Comparison of ENCODE assay signal across 9 cellular contexts in genomic region chr6:32194388-32194787, GRCh38. TPM values are rescaled to one million over a fixed set of nuclear protein-coding genes. Genes with fewer than 3 reads are reported as not detected.
DNase-seq lines count a peak whose midpoint lies in the region; ATAC-seq and TF ChIP-seq lines count a peak whose summit lies in the region.
"Had no signal": no experiment of that assay in that cellular context is flagged by ENCODE, and none has a peak within 500 bp of the region (broad histone marks: within the 10 kb centered on the region; RNA-seq: fewer than 3 reads in every experiment).

No MANE protein-coding gene starts in this region.

- TF ChIP-seq POLR2A in esophagus muscularis mucosa (IDR thresholded peaks at IDR 0.05; ENCODE audit: low read depth), result no peak
- no peak for TF ChIP-seq POLR2A in sigmoid colon (IDR thresholded peaks at IDR 0.05)

- H3K27me3 ChIP-seq in DND-41 (ENCODE audit: insufficient read depth, low read length, poor library complexity), result no peaks in the 10 kb centered on the region
- H3K27me3 ChIP-seq in RWPE2 (ENCODE audit: insufficient read depth, poor library complexity, severe bottlenecking), result no peaks in the 10 kb centered on the region
- no peaks in the 10 kb centered on the region for H3K27me3 ChIP-seq in esophagus muscularis mucosa
- no peaks in the 10 kb centered on the region for H3K27me3 ChIP-seq in sigmoid colon

- peak overlapping the region; percentile 80 for H3K4me2 ChIP-seq in DND-41 (ENCODE audit: insufficient read depth, low read length)

- in situ Hi-C loops in ACHN (cut with HindIII; ENCODE audit: low pct_ligation_motif_present, low pct_unique_long_range_greater_than_20kb, low sequenced_read_pairs), result no loop called here

- H3K27ac ChIP-seq in DND-41 (ENCODE audit: low read length), result peak overlapping the region; percentile 96
- H3K27ac ChIP-seq in RWPE2 (ENCODE audit: poor library complexity, severe bottlenecking), result peak overlapping the region; percentile 78
- H3K27ac ChIP-seq in esophagus muscularis mucosa (replicated peaks in 1 of 4), result peak overlapping the region; percentile 89 to 100 (median 94)
- peak overlapping the region; percentile 93 to 100 (median 100) for H3K27ac ChIP-seq in sigmoid colon

- intact Hi-C loops in esophagus muscularis mucosa (cut with DNase I), result no loop called here
- intact Hi-C loops in sigmoid colon (cut with DNase I), result loop anchor here (10.0 kb wide), 3 partner anchors 220 to 1220 kb away; partner anchors contain the start of genes CUTA, DXO, HSD17B8 and PHF1

- DNase-seq in DND-41 (no peak), RWPE2 (ENCODE audit: low spot score) (no peak), esophagus muscularis mucosa (ENCODE audit: extremely low spot score) (no peak), sigmoid colon (no peak), NCI-H1694 (lab: John Stamatoyannopoulos, UW) (no peak), ACHN (no peak)
- DNase-seq in effector CD8-positive, alpha-beta T cell (lab: John Stamatoyannopoulos, UW), result no peak

- H3K9me3 ChIP-seq in DND-41 (ENCODE audit: insufficient read depth, low read length, severe bottlenecking) (no peaks in the 10 kb centered on the region), RWPE2 (ENCODE audit: severe bottlenecking) (no peaks in the 10 kb centered on the region), esophagus muscularis mucosa (no peaks in the 10 kb centered on the region), sigmoid colon (no peaks in the 10 kb centered on the region)

- peaks cover 2% of the 10 kb centered on the region; the same call in 1 of the 2 replicates for H3K36me3 ChIP-seq in DND-41 (ENCODE audit: insufficient read depth, low read length)
- no peaks in the 10 kb centered on the region for H3K36me3 ChIP-seq in RWPE2 (ENCODE audit: low read depth)
- H3K36me3 ChIP-seq in esophagus muscularis mucosa, result peaks cover 0 to 14% (median 0%) of the 10 kb centered on the region in 4 donors
- no peaks in the 10 kb centered on the region for H3K36me3 ChIP-seq in sigmoid colon

- TF ChIP-seq CTCF in DND-41 (IDR thresholded peaks at IDR 0.05; ENCODE audit: borderline replicate concordance, extremely low read depth, low read length, poor library complexity, severe bottlenecking) (no peak), RWPE2 (IDR thresholded peaks at IDR 0.05; ENCODE audit: poor library complexity, severe bottlenecking) (no peak), esophagus muscularis mucosa (IDR thresholded peaks at IDR 0.05) (no peak), sigmoid colon (IDR thresholded peaks at IDR 0.05) (no peak)

- peak overlapping the region; percentile 81 for H3K9ac ChIP-seq in DND-41 (ENCODE audit: low read depth, low read length)

- TF ChIP-seq EP300 in esophagus muscularis mucosa (IDR thresholded peaks at IDR 0.05) (no peak), sigmoid colon (IDR thresholded peaks at IDR 0.05) (no peak)

- H3K4me3 ChIP-seq in DND-41 (ENCODE audit: low read depth in 1 of 2, low read length in 2 of 2), result peak overlapping the region in 1 of 2 experiments; percentile 77; a peak in 2 of 4 replicates
- H3K4me3 ChIP-seq in RWPE2 (ENCODE audit: severe bottlenecking), result no peak overlapping the region
- no peak overlapping the region for H3K4me3 ChIP-seq in esophagus muscularis mucosa
- no peak overlapping the region for H3K4me3 ChIP-seq in sigmoid colon

- ATAC-seq in DND-41 (ENCODE audit: insufficient read depth, low read depth), result no peak
- no peak for ATAC-seq in RWPE2 (ENCODE audit: low read depth)
- ATAC-seq in HG03135 (IDR thresholded peaks at IDR 0.05; ENCODE audit: unreplicated experiment), result no peak
- ATAC-seq: sciatic nerve had no signal

- H2AFZ ChIP-seq in DND-41 (ENCODE audit: low read depth, low read length), result no peak overlapping the region

- no peaks in the 10 kb centered on the region for H4K20me1 ChIP-seq in DND-41 (ENCODE audit: insufficient read depth, low read length)

- WGBS in esophagus muscularis mucosa, result 92% methylated on average over 4 of the region's 4 CpGs
- 97 to 98% methylated on average over 4 of the region's 4 CpGs for WGBS in sigmoid colon, 2 donors

- H3K79me2 ChIP-seq in DND-41 (ENCODE audit: insufficient read depth, low read length), result peaks cover 47% of the 10 kb centered on the region

- H3K4me1 ChIP-seq in DND-41 (ENCODE audit: insufficient read depth, low read length) (peaks cover 62% of the 10 kb centered on the region), RWPE2 (ENCODE audit: insufficient read depth, poor library complexity, severe bottlenecking) (peaks cover 7% of the 10 kb centered on the region), esophagus muscularis mucosa (peaks cover 47 to 60% (median 53%) of the 10 kb centered on the region in 4 donors), sigmoid colon (peaks cover 0 to 38% (median 35%) of the 10 kb centered on the region in 4 donors)

RNA-seq across cellular contexts. Expression of gene GPSM3, which starts 1.9 kb away (rescaled TPM):
- total RNA-seq in esophagus muscularis mucosa (10 to 100 TPM in 1 of 4 donors, 1 to 10 TPM in 3; 5.7 to 17.4 (median 8.6) TPM), sigmoid colon (10 to 100 TPM in 3 of 4 donors, 1 to 10 TPM in 1; 5.0 to 13.3 (median 10.4) TPM)
- polyA plus RNA-seq in sigmoid colon, result 10 to 100 TPM; 15.5 to 56.2 (median 15.6) TPM

RNA-seq across cellular contexts. Expression of gene PBX2, which starts 4.4 kb away (rescaled TPM):
- 10 to 100 TPM; 43.6 to 95.9 (median 59.3) TPM for total RNA-seq in esophagus muscularis mucosa
- 10 to 100 TPM; 53.6 to 67.7 (median 57.0) TPM for total RNA-seq in sigmoid colon
- 10 to 100 TPM; 16.6 to 55.2 (median 19.8) TPM for polyA plus RNA-seq in sigmoid colon

RNA-seq across cellular contexts. Expression of gene AGER, which starts 10.3 kb away (rescaled TPM):
- total RNA-seq in esophagus muscularis mucosa, result 1 to 10 TPM in 3 of 4 donors, under 1 TPM in 1; 0.83 to 5.9 (median 3.8) TPM
- 1 to 10 TPM; 1.9 to 8.9 (median 5.3) TPM for total RNA-seq in sigmoid colon
- 10 to 100 TPM in 1 of 3 donors, 1 to 10 TPM in 1, not detected in 1; 2.4 to 10.6 TPM for polyA plus RNA-seq in sigmoid colon

RNA-seq across cellular contexts. Expression of gene RNF5, which starts 16.2 kb away (rescaled TPM):
- total RNA-seq in esophagus muscularis mucosa (10 to 100 TPM; 76.2 to 91.4 (median 88.5) TPM), sigmoid colon (100 to 1,000 TPM in 2 of 4 donors, 10 to 100 TPM in 2; 61.5 to 118 (median 95.1) TPM)
- polyA plus RNA-seq in sigmoid colon, result 100 to 1,000 TPM in 2 of 3 donors, 10 to 100 TPM in 1; 95.2 to 220 (median 189) TPM

RNA-seq across cellular contexts. Expression of gene AGPAT1, which starts 18.5 kb away (rescaled TPM):
- 10 to 100 TPM; 52.7 to 76.7 (median 68.9) TPM for total RNA-seq in esophagus muscularis mucosa
- total RNA-seq in sigmoid colon, result 10 to 100 TPM; 32.4 to 45.7 (median 36.5) TPM
- 10 to 100 TPM; 36.6 to 54.2 (median 37.9) TPM for polyA plus RNA-seq in sigmoid colon
